ENCODE assay signal across 8 cellular contexts in the genomic region with DNA sequence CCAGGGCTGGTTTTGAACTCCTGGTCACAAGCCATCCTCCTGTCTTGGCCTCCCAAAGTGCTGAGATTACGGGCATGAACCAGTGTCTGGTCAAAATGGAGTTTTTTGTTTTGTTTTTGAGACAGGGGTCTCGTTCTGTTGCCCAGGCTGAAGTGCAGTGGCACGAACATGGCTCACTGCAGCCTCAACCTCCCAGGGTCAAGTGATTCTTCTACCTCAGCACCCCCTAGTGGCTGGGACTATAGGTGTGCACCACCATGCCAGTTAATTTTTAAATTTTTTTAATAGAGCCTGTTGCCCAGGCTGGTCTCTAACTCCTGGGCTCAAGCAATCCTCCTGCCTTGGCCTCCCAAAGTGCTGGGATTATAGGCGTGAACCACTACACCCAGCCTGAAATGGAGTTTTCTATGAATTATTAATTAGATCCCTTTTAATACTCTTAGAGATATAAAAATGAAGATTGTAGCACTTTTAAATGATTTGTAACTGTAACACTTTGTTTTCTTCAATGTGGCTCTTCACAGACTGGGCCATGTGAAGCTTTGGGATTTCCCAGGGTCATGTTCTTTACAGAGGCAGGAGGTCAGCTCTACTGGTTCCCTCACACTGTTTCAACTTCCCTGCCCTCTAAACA. TPM values are rescaled to one million over a fixed set of nuclear protein-coding genes. Genes with fewer than 3 reads are reported as not detected.
DNase-seq lines count a peak whose midpoint lies in the region; ATAC-seq and TF ChIP-seq lines count a peak whose summit lies in the region.

No MANE protein-coding gene starts in this region.

- H3K4me3 ChIP-seq in Jurkat, Clone E6-1 (ENCODE audit: low read length), result no peak overlapping the region

- DNase-seq in Daoy (ENCODE audit: low read depth), result peak; percentile 68
- DNase-seq in Jurkat, Clone E6-1 (ENCODE audit: low read depth, low spot score), result peak; percentile 18
- DNase-seq in mesothelial cell of epicardium (ENCODE audit: low spot score in 2 of 2, unreplicated experiment in 2 of 2), result no peak
- DNase-seq in activated CD4-positive, CD25-positive, alpha-beta regulatory T cell (lab: John Stamatoyannopoulos, UW), result no peak
- DNase-seq in T-helper 9 cell, result no peak

- H3K36me3 Mint-ChIP-seq in brain (no peaks in the 10 kb centered on the region), mesothelial cell of epicardium (no peaks in the 10 kb centered on the region)

- H3K27me3 Mint-ChIP-seq in brain (no peaks in the 10 kb centered on the region), mesothelial cell of epicardium (ENCODE audit: low read depth) (no peaks in the 10 kb centered on the region)

- H3K9me3 Mint-ChIP-seq in brain, result peaks cover 0 to 6% (median 3%) of the 10 kb centered on the region in 5 experiments
- peaks cover 4% of the 10 kb centered on the region for H3K9me3 Mint-ChIP-seq in mesothelial cell of epicardium

- ATAC-seq in GM19397 (IDR thresholded peaks at IDR 0.05; ENCODE audit: unreplicated experiment) (no peak), HG02763 (IDR thresholded peaks at IDR 0.05; ENCODE audit: unreplicated experiment) (no peak)

- H3K4me1 Mint-ChIP-seq in brain, result peaks cover 11% of the 10 kb centered on the region
- H3K4me1 Mint-ChIP-seq in mesothelial cell of epicardium, result peaks cover 16% of the 10 kb centered on the region

- TF ChIP-seq CTCF in brain (conservative IDR thresholded peaks at IDR 0.05) (peak; percentile 25 to 33), mesothelial cell of epicardium (IDR thresholded peaks at IDR 0.05; ENCODE audit: unreplicated experiment) (peak; percentile 37)

- no peak overlapping the region for H3K27ac Mint-ChIP-seq in brain
- H3K27ac Mint-ChIP-seq in mesothelial cell of epicardium, result no peak overlapping the region

- H3K4me3 Mint-ChIP-seq in brain (no peak overlapping the region), mesothelial cell of epicardium (no peak overlapping the region)

RNA-seq across cellular contexts. Expression of gene SPARC, which starts 32.6 kb away (rescaled TPM):
- 364 and 386 TPM in 2 replicates for total RNA-seq in Daoy (2014; rRNA removed; shearing (Covaris generic))
- 12.2 TPM for polyA plus RNA-seq in Jurkat, Clone E6-1 (2012; ENCODE audit: insufficient read depth, insufficient read length)
- 920 TPM for polyA plus RNA-seq in brain (ENCODE audit: insufficient read depth, low read depth, low replicate concordance)
- total RNA-seq in mesothelial cell of epicardium, result 2,843 to 2,896 TPM (median 2,890 TPM) in 3 replicates

RNA-seq across cellular contexts. Expression of gene ATOX1, which starts 39.1 kb away (rescaled TPM):
- total RNA-seq in Daoy (2014; rRNA removed; shearing (Covaris generic)), result 96.9 and 105 TPM in 2 replicates
- polyA plus RNA-seq in Jurkat, Clone E6-1 (2012; ENCODE audit: insufficient read depth, insufficient read length), result 114 TPM
- polyA plus RNA-seq in brain (ENCODE audit: insufficient read depth, low read depth, low replicate concordance), result 168 TPM
- 92.6 to 101 TPM (median 97.1 TPM) in 3 replicates for total RNA-seq in mesothelial cell of epicardium

RNA-seq across cellular contexts. Expression of gene G3BP1, which starts 52.4 kb away (rescaled TPM):
- total RNA-seq in Daoy (2014; rRNA removed; shearing (Covaris generic)), result 307 and 350 TPM in 2 replicates
- 139 TPM for polyA plus RNA-seq in Jurkat, Clone E6-1 (2012; ENCODE audit: insufficient read depth, insufficient read length)
- polyA plus RNA-seq in brain (ENCODE audit: insufficient read depth, low read depth, low replicate concordance), result 65.2 TPM
- 211 to 224 TPM (median 223 TPM) in 3 replicates for total RNA-seq in mesothelial cell of epicardium

Comparison
In these comparisons a context has a peak if more than half of its experiments do, and no peak if none do; other contexts are left out.
1. DNase-seq: peak in Daoy (single experiment) and Jurkat, Clone E6-1 (single experiment); none in mesothelial cell of epicardium (0 of 2), activated CD4-positive, CD25-positive, alpha-beta regulatory T cell (0 of 4) and T-helper 9 cell (single experiment).